In the genomic region with DNA sequence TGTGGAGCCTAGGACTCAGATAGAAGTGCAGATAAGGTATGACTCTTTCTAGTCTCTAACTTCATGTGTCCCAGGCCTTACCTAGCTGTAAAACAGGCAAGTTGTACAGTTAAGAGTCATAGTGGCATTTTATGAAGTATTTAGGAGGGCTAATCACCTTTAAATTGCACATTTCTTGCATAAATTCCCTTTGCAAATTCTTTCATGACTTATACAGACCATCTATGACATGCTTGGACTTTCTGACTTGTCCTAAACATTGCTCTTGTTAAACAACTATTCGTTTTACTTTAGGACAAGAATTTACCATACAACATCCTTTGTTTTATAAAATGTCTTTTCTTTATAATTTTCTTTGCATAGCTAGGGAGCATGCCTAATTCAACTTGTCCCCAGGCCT, we compare ENCODE assay signal across 1 cellular context.
A peak's percentile ranks its signal among the peaks of the same experiment; 100 is the strongest.
TF ChIP-seq lines count a peak whose summit lies in the region.

No MANE protein-coding gene starts in this region.

TF ChIP-seq in GM12878, 131 proteins besides CTCF, POLR2A, EP300 and RAD21 (continued from another document):
- TF ChIP-seq, protein P1, sequence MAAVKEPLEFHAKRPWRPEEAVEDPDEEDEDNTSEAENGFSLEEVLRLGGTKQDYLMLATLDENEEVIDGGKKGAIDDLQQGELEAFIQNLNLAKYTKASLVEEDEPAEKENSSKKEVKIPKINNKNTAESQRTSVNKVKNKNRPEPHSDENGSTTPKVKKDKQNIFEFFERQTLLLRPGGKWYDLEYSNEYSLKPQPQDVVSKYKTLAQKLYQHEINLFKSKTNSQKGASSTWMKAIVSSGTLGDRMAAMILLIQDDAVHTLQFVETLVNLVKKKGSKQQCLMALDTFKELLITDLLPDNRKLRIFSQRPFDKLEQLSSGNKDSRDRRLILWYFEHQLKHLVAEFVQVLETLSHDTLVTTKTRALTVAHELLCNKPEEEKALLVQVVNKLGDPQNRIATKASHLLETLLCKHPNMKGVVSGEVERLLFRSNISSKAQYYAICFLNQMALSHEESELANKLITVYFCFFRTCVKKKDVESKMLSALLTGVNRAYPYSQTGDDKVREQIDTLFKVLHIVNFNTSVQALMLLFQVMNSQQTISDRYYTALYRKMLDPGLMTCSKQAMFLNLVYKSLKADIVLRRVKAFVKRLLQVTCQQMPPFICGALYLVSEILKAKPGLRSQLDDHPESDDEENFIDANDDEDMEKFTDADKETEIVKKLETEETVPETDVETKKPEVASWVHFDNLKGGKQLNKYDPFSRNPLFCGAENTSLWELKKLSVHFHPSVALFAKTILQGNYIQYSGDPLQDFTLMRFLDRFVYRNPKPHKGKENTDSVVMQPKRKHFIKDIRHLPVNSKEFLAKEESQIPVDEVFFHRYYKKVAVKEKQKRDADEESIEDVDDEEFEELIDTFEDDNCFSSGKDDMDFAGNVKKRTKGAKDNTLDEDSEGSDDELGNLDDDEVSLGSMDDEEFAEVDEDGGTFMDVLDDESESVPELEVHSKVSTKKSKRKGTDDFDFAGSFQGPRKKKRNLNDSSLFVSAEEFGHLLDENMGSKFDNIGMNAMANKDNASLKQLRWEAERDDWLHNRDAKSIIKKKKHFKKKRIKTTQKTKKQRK (IDR thresholded peaks at IDR 0.05; ENCODE audit: low read depth, low read length) = 0 out of 2 replicates have a peak, but pooled peaks have one; percentile 37
